ENCODE assay signal across 8 cellular contexts in genomic region chrX:65534450-65535292, GRCh38. TPM values are rescaled to one million over a fixed set of nuclear protein-coding genes. Genes with fewer than 3 reads are reported as not detected.
DNase-seq lines count a peak whose midpoint lies in the region; ATAC-seq and TF ChIP-seq lines count a peak whose summit lies in the region.

Gene LAS1L, minus strand, starts transcription at chrX:65534787. Its CDS starts 72 bp downstream, at chrX:65534715.

- peak; percentile 69 for TF ChIP-seq POLR2A in right lobe of liver (IDR thresholded peaks at IDR 0.05)

- H3K27me3 ChIP-seq in dorsolateral prefrontal cortex (peaks cover 0 to 60% (median 6%) of the 10 kb centered on the region in 45 donors), right lobe of liver (no peaks in the 10 kb centered on the region)

- intact Hi-C loops in CD14-positive monocyte (cut with micrococcal nuclease) = loop anchor here in 1 of 2 donors (10.0 kb wide), 1 partner anchor 1780 kb away; a partner anchor contains a TSS
- intact Hi-C loops in dorsolateral prefrontal cortex (cut with DNase I) = loop anchor here (10.0 kb wide), 2 partner anchors 560 to 1330 kb away; partner anchors contain the start of genes AMER1 (in 1 of the 2) and ZC4H2 (in 1 of the 2)
- intact Hi-C loops in right lobe of liver (cut with DNase I) = no loop called here

- H3K4me1 Mint-ChIP-seq in CD14-positive monocyte = peaks cover 13% of the 10 kb centered on the region

- WGBS in right lobe of liver (ENCODE audit: insufficient coverage, low coverage, low lambda C conversion rate, missing lambda C conversion rate) = 14% methylated on average over 36 of the region's 50 CpGs

- peak within 1 kb of the TSS; percentile 98 to 100 for H3K4me3 Mint-ChIP-seq in CD14-positive monocyte

- no peaks in the 10 kb centered on the region for H3K9me3 ChIP-seq in right lobe of liver

- H3K27ac Mint-ChIP-seq in CD14-positive monocyte = peak within 1 kb of the TSS; percentile 86 to 93 (median 91)

- no peaks in the 10 kb centered on the region for H3K36me3 ChIP-seq in right lobe of liver

- peaks cover 16 to 17% of the 10 kb centered on the region in 2 donors for H3K36me3 Mint-ChIP-seq in CD14-positive monocyte

- peaks cover 0 to 4% (median 0%) of the 10 kb centered on the region in 4 donors for H3K4me1 ChIP-seq in right lobe of liver

- DNase-seq in CD14-positive monocyte (ENCODE audit: low spot score) = peak; percentile 91
- DNase-seq in NCI-H82 (lab: John Stamatoyannopoulos, UW) = peak; percentile 97
- peak; percentile 82 to 91 for DNase-seq in activated CD4-positive, alpha-beta T cell treated with anti-CD3 and anti-CD28 coated beads, Interleukin-2, amount 50 U/mL, for 48 hours
- peak; percentile 84 to 94 (median 92) for DNase-seq in dorsolateral prefrontal cortex
- DNase-seq in right lobe of liver = peak; percentile 88 to 93 (median 90)
- peak; percentile 77 to 91 for DNase-seq in stimulated activated CD4-positive, alpha-beta T cell treated with anti-CD3 and anti-CD28 coated beads, Interleukin-4, amount 100 ng/mL, for 4 hours

- TF ChIP-seq CTCF in CD14-positive monocyte (IDR thresholded peaks at IDR 0.05) (no peak), dorsolateral prefrontal cortex (IDR thresholded peaks at IDR 0.05 in 54 of 56, conservative IDR thresholded peaks at IDR 0.05 in 2 of 56; ENCODE audit: low read depth in 1 of 56, partially characterized antibody in 56 of 56) (peak in 15 of 56 donors; percentile 10 to 39 (median 23)), right lobe of liver (IDR thresholded peaks at IDR 0.05) (no peak)

- H3K9me3 Mint-ChIP-seq in CD14-positive monocyte = peaks cover 0 to 8% (median 2%) of the 10 kb centered on the region in 7 donors

- ATAC-seq in GM19397 (IDR thresholded peaks at IDR 0.05; ENCODE audit: unreplicated experiment) (peak; percentile 100), HG03571 (IDR thresholded peaks at IDR 0.05; ENCODE audit: unreplicated experiment) (peak; percentile 99), right lobe of liver (peak; percentile 98 to 100 (median 99))

- peak within 1 kb of the TSS; percentile 36 to 86 (median 74) for H3K4me3 ChIP-seq in dorsolateral prefrontal cortex
- H3K4me3 ChIP-seq in right lobe of liver = peak within 1 kb of the TSS; percentile 62 to 83 (median 75)

- H3K27me3 Mint-ChIP-seq in CD14-positive monocyte (ENCODE audit: low read depth in 3 of 3) = peaks cover 0 to 18% (median 0%) of the 10 kb centered on the region in 3 donors

- H3K27ac ChIP-seq in dorsolateral prefrontal cortex (peak within 1 kb of the TSS in 42 of 59 donors; percentile 2 to 84 (median 66)), right lobe of liver (peak within 1 kb of the TSS in 2 of 3 donors; percentile 6 to 15)

RNA-seq across cellular contexts. Expression of gene LAS1L, which starts in this region (rescaled TPM):
- polyA plus RNA-seq in CD14-positive monocyte = 10 to 100 TPM; 17.1 TPM
- total RNA-seq in dorsolateral prefrontal cortex = 10 to 100 TPM; 31.2 to 76.2 (median 51.0) TPM
- 10 to 100 TPM; 11.3 to 17.4 (median 14.8) TPM for total RNA-seq in right lobe of liver

Comparison
In these comparisons a context has a peak if more than half of its experiments do, and no peak if none do; other contexts are left out.
1. Peak in every context shown above with its lines: DNase-seq, ATAC-seq, H3K4me3 ChIP-seq and H3K27ac ChIP-seq.
2. intact Hi-C loops: an anchor here in dorsolateral prefrontal cortex (10.0 kb wide); none called in right lobe of liver.